8 cellular contexts compared by ENCODE assay signal in genomic region chr2:69893684-69894481, GRCh38. TPM values are rescaled to one million over a fixed set of nuclear protein-coding genes. Genes with fewer than 3 reads are reported as not detected.
DNase-seq lines count a peak whose midpoint lies in the region; ATAC-seq and TF ChIP-seq lines count a peak whose summit lies in the region.

A gene with protein sequence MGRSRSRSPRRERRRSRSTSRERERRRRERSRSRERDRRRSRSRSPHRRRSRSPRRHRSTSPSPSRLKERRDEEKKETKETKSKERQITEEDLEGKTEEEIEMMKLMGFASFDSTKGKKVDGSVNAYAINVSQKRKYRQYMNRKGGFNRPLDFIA (plus strand): TSS chr2:69893956. CDS start chr2:69893985, 29 bp downstream.

- H3K9ac ChIP-seq in MM.1S (ENCODE audit: low read length) (peak within 1 kb of the TSS; percentile 73), SK-N-MC (ENCODE audit: insufficient read length) (peak within 1 kb of the TSS; percentile 98), neural progenitor cell (peak within 1 kb of the TSS; percentile 89)

- peaks cover 7% of the 10 kb centered on the region for H3K4me1 Mint-ChIP-seq in neural progenitor cell

- no peaks in the 10 kb centered on the region for H3K9me3 Mint-ChIP-seq in neural progenitor cell

- H3K27ac Mint-ChIP-seq in neural progenitor cell, result peak within 1 kb of the TSS; percentile 98

- peak within 1 kb of the TSS; percentile 78 for H3K4me3 ChIP-seq in MM.1S (ENCODE audit: low read length)
- peak within 1 kb of the TSS; percentile 98 for H3K4me3 ChIP-seq in SK-N-MC
- peak within 1 kb of the TSS; percentile 84 for H3K4me3 ChIP-seq in neural progenitor cell

- H3K4me2 ChIP-seq in MM.1S (ENCODE audit: low read depth, low read length), result peak within 1 kb of the TSS; percentile 75
- H3K4me2 ChIP-seq in neural progenitor cell, result peak within 1 kb of the TSS; percentile 89

- peak; percentile 65 for ATAC-seq in GM21515 (IDR thresholded peaks at IDR 0.05; ENCODE audit: unreplicated experiment)

- H3K36me3 ChIP-seq in MM.1S (replicated peaks; ENCODE audit: insufficient read depth, low read length), result no peaks in the 10 kb centered on the region
- peaks cover 29% of the 10 kb centered on the region for H3K36me3 ChIP-seq in SK-N-MC (ENCODE audit: insufficient read depth, low read length)
- peaks cover 18% of the 10 kb centered on the region for H3K36me3 ChIP-seq in neural progenitor cell

- DNase-seq in COR-L47 (lab: John Stamatoyannopoulos, UW) (peak; percentile 82), MM.1S (peak; percentile 85), SK-N-MC (ENCODE audit: low read depth, low spot score) (peak; percentile 56), foreskin melanocyte (peak; percentile 81), neural progenitor cell (ENCODE audit: low spot score) (peak; percentile 88), stromal cell of bone marrow (ENCODE audit: low read depth) (peak; percentile 73)
- peak; percentile 84 for DNase-seq in activated naive CD4-positive, alpha-beta T cell treated with Interleukin-2 at 50 U/mL for 16 hours

- no peaks in the 10 kb centered on the region for H4K20me1 ChIP-seq in MM.1S (ENCODE audit: insufficient read depth, low read length)
- no peaks in the 10 kb centered on the region for H4K20me1 ChIP-seq in neural progenitor cell (ENCODE audit: low read depth)

- H3K4me1 ChIP-seq in MM.1S (ENCODE audit: low read length) (peaks cover 5% of the 10 kb centered on the region; the same call in 1 of the 2 replicates), neural progenitor cell (no peaks in the 10 kb centered on the region)

- peak within 1 kb of the TSS; percentile 24; the same call in 1 of the 2 replicates for H3K27ac ChIP-seq in MM.1S (ENCODE audit: low read length)
- H3K27ac ChIP-seq in SK-N-MC, result peak within 1 kb of the TSS; percentile 71
- H3K27ac ChIP-seq in neural progenitor cell, result peak within 1 kb of the TSS; percentile 82

- H3F3A ChIP-seq in MM.1S (ENCODE audit: insufficient read depth, low read length) (no peaks in the 10 kb centered on the region), neural progenitor cell (ENCODE audit: low read depth) (peaks cover 17% of the 10 kb centered on the region)

- H3K27me3 ChIP-seq in MM.1S (replicated peaks; ENCODE audit: insufficient read depth, low read length) (no peaks in the 10 kb centered on the region), neural progenitor cell (no peaks in the 10 kb centered on the region)

- H3K4me3 Mint-ChIP-seq in neural progenitor cell, result peak within 1 kb of the TSS; percentile 99

- H3K27me3 Mint-ChIP-seq in neural progenitor cell (ENCODE audit: insufficient read depth, low read depth), result peaks cover 3% of the 10 kb centered on the region

- H3K36me3 Mint-ChIP-seq in neural progenitor cell, result peaks cover 12% of the 10 kb centered on the region

- no peaks in the 10 kb centered on the region for H3K9me2 ChIP-seq in MM.1S (replicated peaks; ENCODE audit: insufficient read depth, low read length)

- H2AFZ ChIP-seq in MM.1S (ENCODE audit: low read length) (peak within 1 kb of the TSS; percentile 99), neural progenitor cell (replicated peaks) (peak within 1 kb of the TSS; percentile 99)

- H3K9me3 ChIP-seq in MM.1S (replicated peaks; ENCODE audit: insufficient read depth, low read length) (no peaks in the 10 kb centered on the region), SK-N-MC (ENCODE audit: low read depth, low read length) (no peaks in the 10 kb centered on the region), neural progenitor cell (ENCODE audit: low read depth) (no peaks in the 10 kb centered on the region)

- TF ChIP-seq CTCF in MM.1S (IDR thresholded peaks at IDR 0.05; ENCODE audit: low read length) (no peak), neural progenitor cell (IDR thresholded peaks at IDR 0.05) (no peak)

- H3K79me2 ChIP-seq in MM.1S (ENCODE audit: low read length), result peaks cover 21% of the 10 kb centered on the region
- peaks cover 28% of the 10 kb centered on the region for H3K79me2 ChIP-seq in neural progenitor cell (ENCODE audit: low read depth)

RNA-seq across cellular contexts. Expression of the gene that starts here (rescaled TPM):
- total RNA-seq in neural progenitor cell (ENCODE audit: low replicate concordance), result 89.2 and 131 TPM in 2 replicates

Comparison
In these comparisons a context has a peak if more than half of its experiments do, and no peak if none do; other contexts are left out.
1. Peak in every context shown above with its lines: DNase-seq, ATAC-seq, H3K4me3 ChIP-seq and H3K27ac ChIP-seq.
2. H3K27ac ChIP-seq: peak in every context shown above with its lines; median percentile 82 in neural progenitor cell; 71 in SK-N-MC; 24 in MM.1S.